In genomic region chr10:110304394-110304779, GRCh38 we compare ENCODE assay signal across 8 cellular contexts. TPM values are rescaled to one million over a fixed set of nuclear protein-coding genes. Genes with fewer than 3 reads are reported as not detected.
DNase-seq lines count a peak whose midpoint lies in the region; ATAC-seq and TF ChIP-seq lines count a peak whose summit lies in the region.

No MANE protein-coding gene starts in this region.

- TF ChIP-seq POLR2A in right lobe of liver (IDR thresholded peaks at IDR 0.05) = no peak

- H3K4me3 ChIP-seq in brain microvascular endothelial cell (ENCODE audit: low read depth, low read length) (peak overlapping the region; percentile 70), right lobe of liver (peak overlapping the region; percentile 76 to 80 (median 79)), tibial artery (peak overlapping the region; percentile 97 to 98)

- peak overlapping the region; percentile 86 for H3K27ac ChIP-seq in brain microvascular endothelial cell
- H3K27ac ChIP-seq in right lobe of liver = peak overlapping the region; percentile 86 to 90 (median 86)
- peak overlapping the region; percentile 92 to 93 for H3K27ac ChIP-seq in tibial artery

- H3K4me1 ChIP-seq in right lobe of liver (peaks cover 0 to 51% (median 20%) of the 10 kb centered on the region in 4 donors), tibial artery (peaks cover 0 to 50% (median 34%) of the 10 kb centered on the region in 4 donors)

- peaks cover 32% of the 10 kb centered on the region for H3K36me3 ChIP-seq in brain microvascular endothelial cell (replicated peaks)
- peaks cover 0 to 16% (median 4%) of the 10 kb centered on the region in 4 donors for H3K36me3 ChIP-seq in right lobe of liver
- H3K36me3 ChIP-seq in tibial artery = peaks cover 3 to 26% (median 16%) of the 10 kb centered on the region in 3 donors

- ATAC-seq in GM21526 (IDR thresholded peaks at IDR 0.05; ENCODE audit: low FRiP score, unreplicated experiment) (peak; percentile 26), right lobe of liver (peak; percentile 31 to 64 (median 55))

- in situ Hi-C loops in brain microvascular endothelial cell (cut with HindIII; ENCODE audit: low pct_ligation_motif_present, low sequenced_read_pairs) = no loop called here

- intact Hi-C loops in right lobe of liver (cut with DNase I) (no loop called here), tibial artery (cut with DNase I; ENCODE audit: low total_unique reads) (loop anchor here (5.0 to 10.0 kb wide), 2 partner anchors 167 to 420 kb away; no protein-coding TSS in a partner anchor)

- TF ChIP-seq CTCF in brain microvascular endothelial cell (IDR thresholded peaks at IDR 0.05; ENCODE audit: low read depth, low read length, missing control alignments) (no peak), right lobe of liver (IDR thresholded peaks at IDR 0.05) (peak in 1 of 4 donors; percentile 5), tibial artery (IDR thresholded peaks at IDR 0.05) (no peak)

- DNase-seq in EH (ENCODE audit: low read depth) = peak; percentile 41
- DNase-seq in HuH-7.5 (ENCODE audit: low spot score) = peak; percentile 25
- DNase-seq in brain microvascular endothelial cell = no peak
- DNase-seq in right lobe of liver = no peak
- DNase-seq in tibial artery = no peak
- DNase-seq in NK-92 (lab: John Stamatoyannopoulos, UW; ENCODE audit: unreplicated experiment) = no peak
- DNase-seq in SKM-1 treated with dmso at 0.1 percent for 144 hours (lab: John Stamatoyannopoulos, UW; ENCODE audit: unreplicated experiment) = no peak

- no peaks in the 10 kb centered on the region for H3K27me3 ChIP-seq in brain microvascular endothelial cell (replicated peaks)
- H3K27me3 ChIP-seq in right lobe of liver = no peaks in the 10 kb centered on the region
- H3K27me3 ChIP-seq in tibial artery = no peaks in the 10 kb centered on the region

- H3K9me3 ChIP-seq in right lobe of liver (no peaks in the 10 kb centered on the region), tibial artery (no peaks in the 10 kb centered on the region)

- 0% methylated on average over 5 of the region's 42 CpGs for WGBS in right lobe of liver (ENCODE audit: insufficient coverage, low coverage, low lambda C conversion rate, missing lambda C conversion rate)

RNA-seq across cellular contexts. Expression of gene SMNDC1, which starts 0.3 kb away (rescaled TPM):
- total RNA-seq in right lobe of liver = 10 to 100 TPM in 2 of 6 experiments, 1 to 10 TPM in 4; 5.1 to 13.3 (median 9.1) TPM

Comparison
In these comparisons a context has a peak if more than half of its experiments do, and no peak if none do; other contexts are left out.
1. DNase-seq: peak in EH (single experiment) and HuH-7.5 (single experiment); none in brain microvascular endothelial cell (single experiment), right lobe of liver (0 of 3), tibial artery (0 of 2), NK-92 (single experiment) and SKM-1 treated with dmso at 0.1 percent for 144 hours (single experiment).
2. Peak in every context shown above with its lines, with median percentiles within 50 percentile points of each other: H3K27ac ChIP-seq and H3K4me3 ChIP-seq.